9 cellular contexts compared by ENCODE assay signal in genomic region chr14:68507544-68508081, GRCh38.
A peak's percentile ranks its signal among the peaks of the same experiment; 100 is the strongest.
DNase-seq lines count a peak whose midpoint lies in the region; ATAC-seq and TF ChIP-seq lines count a peak whose summit lies in the region.
"Had no signal": no experiment of that assay in that cellular context is flagged by ENCODE, and none has a peak within 500 bp of the region (broad histone marks: within the 10 kb centered on the region; RNA-seq: fewer than 3 reads in every experiment).

No MANE protein-coding gene starts in this region.

- H3K36me3 ChIP-seq in RWPE2 (ENCODE audit: low read depth) (no peaks in the 10 kb centered on the region), sigmoid colon (no peaks in the 10 kb centered on the region), WERI-Rb-1 (no peaks in the 10 kb centered on the region)

- TF ChIP-seq EP300 in sigmoid colon (IDR thresholded peaks at IDR 0.05), result no peak

- H3K9me3 ChIP-seq in RWPE2 (ENCODE audit: severe bottlenecking) (no peaks in the 10 kb centered on the region), sigmoid colon (no peaks in the 10 kb centered on the region), WERI-Rb-1 (ENCODE audit: severe bottlenecking) (no peaks in the 10 kb centered on the region)

- TF ChIP-seq POLR2A in sigmoid colon (IDR thresholded peaks at IDR 0.05), result no peak

- intact Hi-C loops in sigmoid colon (cut with DNase I), result no loop called here

- peaks cover 20% of the 10 kb centered on the region for H3K4me1 ChIP-seq in RWPE2 (ENCODE audit: insufficient read depth, poor library complexity, severe bottlenecking)
- peaks cover 0 to 60% (median 56%) of the 10 kb centered on the region in 4 donors for H3K4me1 ChIP-seq in sigmoid colon

- DNase-seq in RWPE2 (ENCODE audit: low spot score) (no peak), sigmoid colon (no peak), WERI-Rb-1 (no peak), GM13976 (ENCODE audit: low spot score) (no peak)
- peak; percentile 57 for DNase-seq in effector CD4-positive, alpha-beta T cell

- H3K27me3 ChIP-seq in RWPE2 (ENCODE audit: insufficient read depth, poor library complexity, severe bottlenecking) (no peaks in the 10 kb centered on the region), sigmoid colon (no peaks in the 10 kb centered on the region), WERI-Rb-1 (ENCODE audit: insufficient read depth, low read depth, severe bottlenecking) (no peaks in the 10 kb centered on the region)

- peak; percentile 3 for ATAC-seq in GM18498 (IDR thresholded peaks at IDR 0.05; ENCODE audit: unreplicated experiment)
- no peak for ATAC-seq in RWPE2 (ENCODE audit: low read depth)
- ATAC-seq in GM18870 (IDR thresholded peaks at IDR 0.05; ENCODE audit: unreplicated experiment), result no peak
- ATAC-seq in GM18858 (IDR thresholded peaks at IDR 0.05; ENCODE audit: unreplicated experiment), result no peak

- H3K27ac ChIP-seq in RWPE2 (ENCODE audit: poor library complexity, severe bottlenecking), result peak overlapping the region; percentile 95
- peak overlapping the region in 3 of 4 donors; percentile 12 to 66 (median 58) for H3K27ac ChIP-seq in sigmoid colon
- no peak overlapping the region for H3K27ac ChIP-seq in WERI-Rb-1
- H3K27ac ChIP-seq: PC-9 had no signal

- no peak overlapping the region for H3K4me3 ChIP-seq in RWPE2 (ENCODE audit: severe bottlenecking)
- H3K4me3 ChIP-seq in sigmoid colon, result no peak overlapping the region
- no peak overlapping the region for H3K4me3 ChIP-seq in WERI-Rb-1 (ENCODE audit: low read depth, low read length)
- H3K4me3 ChIP-seq: PC-9 had no signal

- no peak for TF ChIP-seq CTCF in RWPE2 (IDR thresholded peaks at IDR 0.05; ENCODE audit: poor library complexity, severe bottlenecking)
- no peak for TF ChIP-seq CTCF in sigmoid colon (IDR thresholded peaks at IDR 0.05)
- no peak for TF ChIP-seq CTCF in WERI-Rb-1 (IDR thresholded peaks at IDR 0.05; ENCODE audit: low read depth, low read length)
- TF ChIP-seq CTCF in GM13976 (IDR thresholded peaks at IDR 0.05; ENCODE audit: borderline replicate concordance, control extremely low read depth, extremely low read depth, insufficient read depth, missing control alignments), result no peak

- 48 to 71% methylated on average over 10 of the region's 10 CpGs for WGBS in sigmoid colon, 2 donors

- in situ Hi-C loops in GM13976 (cut with MboI; ENCODE audit: low sequenced_read_pairs, unreplicated experiment), result no loop called here
